Comparison of ENCODE assay signal across 24 cellular contexts in genomic region chr17:76744747-76745146, GRCh38. TPM values are rescaled to one million over a fixed set of nuclear protein-coding genes. Genes with fewer than 3 reads are reported as not detected.
DNase-seq lines count a peak whose midpoint lies in the region; ATAC-seq and TF ChIP-seq lines count a peak whose summit lies in the region.
"Had no signal": no experiment of that assay in that cellular context is flagged by ENCODE, and none has a peak within 500 bp of the region (broad histone marks: within the 10 kb centered on the region; RNA-seq: fewer than 3 reads in every experiment).

No MANE protein-coding gene starts in this region.

- no peaks in the 10 kb centered on the region for H3K27me3 Mint-ChIP-seq in activated CD8-positive, alpha-beta T cell treated with anti-CD3 and anti-CD28 coated beads for 36 hours
- H3K27me3 Mint-ChIP-seq: CD4-positive, alpha-beta memory T cell had no signal

- H3K27me3 ChIP-seq in heart left ventricle (no peaks in the 10 kb centered on the region), right cardiac atrium (ENCODE audit: control insufficient read depth, insufficient read depth) (no peaks in the 10 kb centered on the region), brain microvascular endothelial cell (replicated peaks) (no peaks in the 10 kb centered on the region)
- H3K27me3 ChIP-seq: SJSA1 had no signal

- ATAC-seq in Right ventricle myocardium superior (ENCODE audit: poor library complexity) (peak; percentile 28), left cardiac atrium (no peak), heart left ventricle (peak in 3 of 4 donors; percentile 5 to 27 (median 6)), right cardiac atrium (no peak), HG02884 (IDR thresholded peaks at IDR 0.05; ENCODE audit: unreplicated experiment) (no peak)
- ATAC-seq in activated CD8-positive, alpha-beta T cell treated with anti-CD3 and anti-CD28 coated beads for 36 hours = no peak
- ATAC-seq: PC-3 had no signal

- peaks cover 0 to 78% (median 70%) of the 10 kb centered on the region in 9 donors for H3K36me3 ChIP-seq in heart left ventricle
- peaks cover 13% of the 10 kb centered on the region for H3K36me3 ChIP-seq in brain microvascular endothelial cell (replicated peaks)

- intact Hi-C loops in Right ventricle myocardium superior (cut with DNase I) (no loop called here), left cardiac atrium (cut with DNase I) (no loop called here), heart left ventricle (cut with DNase I) (no loop called here), right cardiac atrium (cut with DNase I) (no loop called here)
- intact Hi-C loops in activated CD8-positive, alpha-beta T cell treated with anti-CD3 and anti-CD28 coated beads for 36 hours (cut with micrococcal nuclease) = no loop called here

- peaks cover 24% of the 10 kb centered on the region for H3K36me3 Mint-ChIP-seq in activated CD8-positive, alpha-beta T cell treated with anti-CD3 and anti-CD28 coated beads for 36 hours (ENCODE audit: low read depth)

- TF ChIP-seq POLR2A in heart left ventricle (IDR thresholded peaks at IDR 0.05) = no peak

- CTCF ChIA-PET in activated CD8-positive, alpha-beta T cell treated with anti-CD3 and anti-CD28 coated beads for 36 hours (lab: Charles Lee) = no interaction called here

- H3K9me3 Mint-ChIP-seq in activated CD8-positive, alpha-beta T cell treated with anti-CD3 and anti-CD28 coated beads for 36 hours = no peaks in the 10 kb centered on the region
- H3K9me3 Mint-ChIP-seq: CD4-positive, alpha-beta memory T cell had no signal

- peaks cover 12% of the 10 kb centered on the region for H3K4me1 Mint-ChIP-seq in activated CD8-positive, alpha-beta T cell treated with anti-CD3 and anti-CD28 coated beads for 36 hours (ENCODE audit: low read depth)

- H3K27ac ChIP-seq in heart left ventricle (peak overlapping the region in 9 of 12 donors; percentile 11 to 47 (median 30)), right cardiac atrium (ENCODE audit: low read length) (peak overlapping the region; percentile 85), brain microvascular endothelial cell (no peak overlapping the region)
- H3K27ac ChIP-seq: SJSA1 had no signal

- H3K4me3 ChIP-seq in heart left ventricle (no peak overlapping the region), right cardiac atrium (ENCODE audit: low read length) (no peak overlapping the region), brain microvascular endothelial cell (ENCODE audit: low read depth, low read length) (no peak overlapping the region)
- H3K4me3 ChIP-seq: SJSA1 had no signal

- peaks cover 0 to 51% (median 18%) of the 10 kb centered on the region in 12 donors for H3K4me1 ChIP-seq in heart left ventricle
- H3K4me1 ChIP-seq in right cardiac atrium (ENCODE audit: control insufficient read depth, insufficient read depth, low read length) = peaks cover 2% of the 10 kb centered on the region
- H3K4me1 ChIP-seq: SJSA1 had no signal

- DNase-seq in Right ventricle myocardium superior = no peak
- no peak for DNase-seq in left cardiac atrium
- DNase-seq in heart left ventricle = no peak
- DNase-seq in right cardiac atrium = no peak
- DNase-seq in activated CD8-positive, alpha-beta T cell treated with anti-CD3 and anti-CD28 coated beads for 36 hours = no peak
- DNase-seq in brain microvascular endothelial cell = no peak
- DNase-seq: C1 segment of cervical spinal cord; CD4-positive, alpha-beta memory T cell; COR-L47; DMS79; EL; GDM1; HCEC 1CT; NCI-H1048; NCI-H1417; NCI-H1694; NCI-H2029 treated with DMSO at 0.1 percent for 48 hours; NCI-H446 treated with DMSO at 0.1 percent for 48 hours; NCI-H526; NCI-H82; NK-92 treated with Interleukin-12 subunit alpha and Interleukin-12 subunit beta, amount 100 ng/mL, for 24 hours; PC-3 had no signal

- TF ChIP-seq CTCF in heart left ventricle (IDR thresholded peaks at IDR 0.05) (no peak), brain microvascular endothelial cell (IDR thresholded peaks at IDR 0.05; ENCODE audit: low read depth, low read length, missing control alignments) (no peak)
- no peak for TF ChIP-seq CTCF in activated CD8-positive, alpha-beta T cell treated with anti-CD3 and anti-CD28 coated beads for 36 hours (IDR thresholded peaks at IDR 0.05)

- 70 to 84% (median 76%) methylated on average over 2 of the region's 2 CpGs for WGBS in heart left ventricle, 4 donors
- WGBS in right cardiac atrium = 80% methylated on average over 2 of the region's 2 CpGs

- H3K9me3 ChIP-seq in heart left ventricle = no peaks in the 10 kb centered on the region
- no peaks in the 10 kb centered on the region for H3K9me3 ChIP-seq in right cardiac atrium (ENCODE audit: control insufficient read depth, low read length)

- H3K27ac Mint-ChIP-seq in activated CD8-positive, alpha-beta T cell treated with anti-CD3 and anti-CD28 coated beads for 36 hours = no peak overlapping the region

- POLR2A ChIA-PET in activated CD8-positive, alpha-beta T cell treated with anti-CD3 and anti-CD28 coated beads for 36 hours (lab: Charles Lee) = interaction anchor here (0.9 to 2.4 kb wide), 2 partner anchors 10 to 21 kb away, joined by 3 to 7 read pairs; no protein-coding TSS in a partner anchor

- no peak overlapping the region for H3K4me3 Mint-ChIP-seq in activated CD8-positive, alpha-beta T cell treated with anti-CD3 and anti-CD28 coated beads for 36 hours
- H3K4me3 Mint-ChIP-seq: CD4-positive, alpha-beta memory T cell had no signal

- in situ Hi-C loops in brain microvascular endothelial cell (cut with HindIII; ENCODE audit: low pct_ligation_motif_present, low sequenced_read_pairs) = no loop called here

RNA-seq across cellular contexts. Expression of gene MFSD11, which starts 6.8 kb away (rescaled TPM):
- total RNA-seq in Right ventricle myocardium superior (23.3 TPM), left cardiac atrium (10 to 100 TPM; 23.0 to 28.0 TPM), heart left ventricle (10 to 100 TPM; 20.6 to 36.5 (median 27.9) TPM), right cardiac atrium (10 to 100 TPM; 23.6 to 40.2 (median 31.5) TPM)
- polyA plus RNA-seq in heart left ventricle (10 to 100 TPM; 14.3 to 14.7 TPM), right cardiac atrium (16.2 TPM)
- total RNA-seq in activated CD8-positive, alpha-beta T cell treated with anti-CD3 and anti-CD28 coated beads for 36 hours = 10 to 100 TPM; 17.0 to 17.6 TPM

RNA-seq across cellular contexts. Expression of gene SRSF2, which starts 7.6 kb away (rescaled TPM):
- total RNA-seq in Right ventricle myocardium superior (61.2 TPM), left cardiac atrium (100 to 1,000 TPM in 1 of 2 donors, 10 to 100 TPM in 1; 78.1 to 108 TPM), heart left ventricle (100 to 1,000 TPM in 3 of 9 donors, 10 to 100 TPM in 6; 67.0 to 155 (median 79.5) TPM), right cardiac atrium (100 to 1,000 TPM in 1 of 4 donors, 10 to 100 TPM in 3; 79.0 to 113 (median 91.3) TPM)
- polyA plus RNA-seq in heart left ventricle (10 to 100 TPM; 69.1 to 88.6 TPM), right cardiac atrium (82.5 TPM)
- total RNA-seq in activated CD8-positive, alpha-beta T cell treated with anti-CD3 and anti-CD28 coated beads for 36 hours = 100 to 1,000 TPM; 344 to 364 TPM

RNA-seq across cellular contexts. Expression of gene METTL23, which starts 18.1 kb away (rescaled TPM):
- total RNA-seq in Right ventricle myocardium superior = 19.0 TPM
- 10 to 100 TPM; 22.0 to 25.7 TPM for total RNA-seq in left cardiac atrium
- 10 to 100 TPM; 22.1 to 33.7 (median 24.0) TPM for total RNA-seq in heart left ventricle
- polyA plus RNA-seq in heart left ventricle = 10 to 100 TPM; 23.8 to 26.4 TPM
- 10 to 100 TPM; 24.1 to 28.5 (median 25.6) TPM for total RNA-seq in right cardiac atrium
- 32.5 TPM for polyA plus RNA-seq in right cardiac atrium
- 10 to 100 TPM; 30.7 to 30.9 TPM for total RNA-seq in activated CD8-positive, alpha-beta T cell treated with anti-CD3 and anti-CD28 coated beads for 36 hours

RNA-seq across cellular contexts. Expression of gene JMJD6, which starts 18.3 kb away (rescaled TPM):
- total RNA-seq in Right ventricle myocardium superior (63.1 TPM), left cardiac atrium (10 to 100 TPM; 44.9 to 55.3 TPM), heart left ventricle (10 to 100 TPM; 32.4 to 67.0 (median 39.1) TPM), right cardiac atrium (10 to 100 TPM; 44.7 to 58.8 (median 57.2) TPM)
- polyA plus RNA-seq in heart left ventricle (10 to 100 TPM; 30.1 to 75.6 TPM), right cardiac atrium (36.7 TPM)
- total RNA-seq in activated CD8-positive, alpha-beta T cell treated with anti-CD3 and anti-CD28 coated beads for 36 hours = 10 to 100 TPM; 77.9 to 80.3 TPM

RNA-seq across cellular contexts. Expression of gene MXRA7, which starts 34.0 kb away (rescaled TPM):
- total RNA-seq in Right ventricle myocardium superior (336 TPM), left cardiac atrium (100 to 1,000 TPM; 394 to 506 TPM), heart left ventricle (100 to 1,000 TPM; 270 to 539 (median 466) TPM), right cardiac atrium (100 to 1,000 TPM; 461 to 558 (median 512) TPM)
- polyA plus RNA-seq in heart left ventricle (100 to 1,000 TPM; 240 to 245 TPM), right cardiac atrium (473 TPM)
- 1 to 10 TPM; 8.4 to 8.6 TPM for total RNA-seq in activated CD8-positive, alpha-beta T cell treated with anti-CD3 and anti-CD28 coated beads for 36 hours

Comparison
In these comparisons a context has a peak if more than half of its experiments do, and no peak if none do; other contexts are left out.
1. ATAC-seq: peak in Right ventricle myocardium superior (single experiment) and heart left ventricle (3 of 4); none in left cardiac atrium (0 of 2), right cardiac atrium (0 of 2), activated CD8-positive, alpha-beta T cell treated with anti-CD3 and anti-CD28 coated beads for 36 hours (single experiment) and HG02884 (single experiment).